ENCODE assay signal across 1 cellular context in the genomic region with DNA sequence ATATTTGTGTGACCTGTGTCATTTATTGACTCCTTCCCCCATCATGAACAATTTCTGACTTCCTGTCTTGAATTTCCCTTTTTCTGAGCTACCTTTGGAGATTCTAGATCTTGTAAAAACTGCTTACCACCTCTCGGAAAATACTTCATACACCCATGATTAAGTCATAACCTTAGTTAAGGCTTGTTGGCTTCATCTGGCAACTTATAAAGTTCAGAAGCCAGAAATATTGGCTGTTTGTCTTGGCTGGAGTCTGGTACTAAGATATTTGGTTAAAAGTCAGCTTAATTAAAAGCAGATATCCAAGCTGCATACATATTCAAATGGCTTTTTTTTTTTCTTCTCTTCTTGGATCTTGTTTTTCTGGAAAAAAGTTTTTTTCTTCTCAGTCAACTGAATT.
TF ChIP-seq lines count a peak whose summit lies in the region.

No MANE protein-coding gene starts in this region.

TF ChIP-seq in HEK293T, 16 proteins besides CTCF, POLR2A, EP300 and RAD21:
- TF ChIP-seq FOXM1 (IDR thresholded peaks at IDR 0.05; ENCODE audit: borderline replicate concordance) = no peak
- TF ChIP-seq NFRKB (IDR thresholded peaks at IDR 0.05) = no peak
- no peak for TF ChIP-seq LEF1 (IDR thresholded peaks at IDR 0.05; ENCODE audit: borderline replicate concordance)
- no peak for TF ChIP-seq TARDBP (IDR thresholded peaks at IDR 0.05)
- TF ChIP-seq BHLHE40 (IDR thresholded peaks at IDR 0.05; ENCODE audit: borderline replicate concordance) = no peak
- no peak for TF ChIP-seq FOXA1 (IDR thresholded peaks at IDR 0.05)
- TF ChIP-seq ZNF384 (IDR thresholded peaks at IDR 0.05) = no peak
- no peak for TF ChIP-seq ARNT (IDR thresholded peaks at IDR 0.05)
- TF ChIP-seq L3MBTL2 (conservative IDR thresholded peaks at IDR 0.05) = no peak
- no peak for TF ChIP-seq CTBP1 (IDR thresholded peaks at IDR 0.05; ENCODE audit: borderline replicate concordance)
- no peak for TF ChIP-seq ELF4 (IDR thresholded peaks at IDR 0.05)
- TF ChIP-seq SP1 (IDR thresholded peaks at IDR 0.05) = no peak
- TF ChIP-seq FOXK2 (IDR thresholded peaks at IDR 0.05) = no peak
